9 cellular contexts compared by ENCODE assay signal in the genomic region with DNA sequence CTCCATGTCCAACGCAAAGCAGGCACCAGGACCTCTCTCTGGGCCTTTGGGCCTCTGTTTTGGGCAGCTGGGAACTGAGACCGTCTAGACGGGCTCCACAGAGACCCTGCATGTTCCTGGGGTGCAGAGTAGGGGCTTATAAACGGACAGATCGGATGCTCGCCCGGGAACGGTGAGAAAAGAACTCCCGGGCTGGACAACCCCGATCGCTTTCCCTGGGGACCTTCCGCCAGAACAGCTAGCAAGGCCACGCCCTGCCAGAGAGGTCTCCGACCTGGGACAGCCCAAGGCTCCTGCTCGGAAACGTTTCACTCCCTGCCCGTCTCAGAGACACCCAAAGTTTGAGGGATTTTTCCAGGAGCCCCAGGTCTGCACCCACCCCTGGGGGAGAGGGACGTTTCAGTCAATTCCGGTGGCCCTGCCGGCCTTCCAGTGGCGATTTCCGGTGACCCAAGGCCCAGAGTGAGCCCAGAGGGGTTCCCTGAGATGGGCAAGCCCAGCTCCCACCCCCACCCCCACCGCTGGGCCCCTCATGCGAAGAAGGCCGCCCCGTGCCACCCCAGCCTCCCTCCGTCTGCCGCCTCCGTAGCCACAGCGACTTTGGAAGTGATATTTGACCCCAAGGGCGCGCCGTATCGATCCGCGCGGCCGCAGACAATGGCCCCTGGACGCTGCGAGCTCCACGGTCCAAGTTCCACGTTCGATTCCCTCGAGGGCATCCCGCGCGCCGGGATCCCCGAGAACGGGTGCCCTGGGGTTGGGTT. TPM values are rescaled to one million over a fixed set of nuclear protein-coding genes. Genes with fewer than 3 reads are reported as not detected.
DNase-seq lines count a peak whose midpoint lies in the region; ATAC-seq, FAIRE-seq and TF ChIP-seq lines count a peak whose summit lies in the region.
"Had no signal": no experiment of that assay in that cellular context is flagged by ENCODE, and none has a peak within 500 bp of the region (broad histone marks: within the 10 kb centered on the region; RNA-seq: fewer than 3 reads in every experiment).

No MANE protein-coding gene starts in this region.

- peaks cover 5% of the 10 kb centered on the region for H3K4me1 Mint-ChIP-seq in activated T-cell treated with anti-CD3 and anti-CD28 coated beads, Interleukin-2, amount 50 U/mL, for 4 hours (ENCODE audit: low read depth)
- peaks cover 9% of the 10 kb centered on the region for H3K4me1 Mint-ChIP-seq in activated CD4-positive, alpha-beta memory T cell treated with anti-CD3 and anti-CD28 coated beads for 36 hours (ENCODE audit: low read depth)

- H3K4me1 ChIP-seq in heart left ventricle (peaks cover 6 to 46% (median 28%) of the 10 kb centered on the region in 12 donors), psoas muscle (peaks cover 35% of the 10 kb centered on the region)

- H3K27ac ChIP-seq in heart left ventricle (peak overlapping the region; percentile 64 to 94 (median 87)), psoas muscle (peak overlapping the region; percentile 84)

- H3K9me3 Mint-ChIP-seq in activated T-cell treated with anti-CD3 and anti-CD28 coated beads, Interleukin-2, amount 50 U/mL, for 4 hours = no peaks in the 10 kb centered on the region
- no peaks in the 10 kb centered on the region for H3K9me3 Mint-ChIP-seq in activated CD4-positive, alpha-beta memory T cell treated with anti-CD3 and anti-CD28 coated beads for 36 hours

- H3K27me3 ChIP-seq in heart left ventricle (no peaks in the 10 kb centered on the region), psoas muscle (ENCODE audit: insufficient read depth in 3 of 3, low read length in 2 of 3) (no peaks in the 10 kb centered on the region)

- no peak for DNase-seq in activated T-cell treated with anti-CD3 and anti-CD28 coated beads, Interleukin-2, amount 50 U/mL, for 4 hours
- no peak for DNase-seq in activated T-cell treated with anti-CD3 and anti-CD28 coated beads, Interleukin-2, amount 50 U/mL, for 1 hour
- DNase-seq in activated CD4-positive, alpha-beta memory T cell treated with anti-CD3 and anti-CD28 coated beads for 36 hours = no peak
- peak; percentile 71 to 86 (median 82) for DNase-seq in heart left ventricle
- peak; percentile 69 to 86 for DNase-seq in psoas muscle
- DNase-seq in D721Med (ENCODE audit: insufficient read length, low spot score) = no peak

- CTCF ChIA-PET in activated CD4-positive, alpha-beta memory T cell treated with anti-CD3 and anti-CD28 coated beads for 36 hours (lab: Charles Lee) = interaction anchor here (1.0 to 1.9 kb wide), 4 partner anchors 9 to 23 kb away, joined by 3 to 5 read pairs (median 4); a partner anchor contains a TSS

- intact Hi-C loops in activated CD4-positive, alpha-beta memory T cell treated with anti-CD3 and anti-CD28 coated beads for 36 hours (cut with micrococcal nuclease) = no loop called here
- intact Hi-C loops in heart left ventricle (cut with DNase I) (loop anchor here in 1 of 10 donors (5.0 kb wide), 1 partner anchor 37 kb away; no protein-coding TSS in a partner anchor), psoas muscle (cut with DNase I) (no loop called here)

- no peak for FAIRE-seq in D721Med (lab: Jason Lieb, UNC)
- FAIRE-seq: GM18507 had no signal

- no peak for TF ChIP-seq POLR2A in heart left ventricle (IDR thresholded peaks at IDR 0.05)

- no peaks in the 10 kb centered on the region for H3K9me3 ChIP-seq in heart left ventricle
- no peaks in the 10 kb centered on the region for H3K9me3 ChIP-seq in psoas muscle

- no peak for ATAC-seq in activated T-cell treated with anti-CD3 and anti-CD28 coated beads, Interleukin-2, amount 50 U/mL, for 4 hours
- ATAC-seq in heart left ventricle (peak in 3 of 4 donors; percentile 9 to 43 (median 19)), psoas muscle (peak in 3 of 4 donors; percentile 38 to 67 (median 55)), GM21576 (IDR thresholded peaks at IDR 0.05; ENCODE audit: unreplicated experiment) (no peak), HG03108 (IDR thresholded peaks at IDR 0.05; ENCODE audit: unreplicated experiment) (no peak)

- 4 to 12% (median 7%) methylated on average over 13 to 50 of the region's 50 CpGs for WGBS in heart left ventricle, 4 donors
- WGBS in psoas muscle, 3 donors = 4 to 8% (median 7%) methylated on average over 47 to 50 of the region's 50 CpGs

- H3K4me3 ChIP-seq in heart left ventricle = peak overlapping the region; percentile 62 to 96 (median 88)
- H3K4me3 ChIP-seq in psoas muscle = peak overlapping the region; percentile 85

- POLR2A ChIA-PET in activated CD4-positive, alpha-beta memory T cell treated with anti-CD3 and anti-CD28 coated beads for 36 hours (lab: Charles Lee) = no interaction called here

- TF ChIP-seq CTCF in heart left ventricle (IDR thresholded peaks at IDR 0.05) (no peak), psoas muscle (IDR thresholded peaks at IDR 0.05) (no peak), D721Med (IDR thresholded peaks at IDR 0.05; ENCODE audit: insufficient read depth, missing control alignments) (no peak)

- H3K36me3 Mint-ChIP-seq in activated T-cell treated with anti-CD3 and anti-CD28 coated beads, Interleukin-2, amount 50 U/mL, for 4 hours (ENCODE audit: insufficient read depth) = no peaks in the 10 kb centered on the region
- H3K36me3 Mint-ChIP-seq in activated CD4-positive, alpha-beta memory T cell treated with anti-CD3 and anti-CD28 coated beads for 36 hours = no peaks in the 10 kb centered on the region

- H3K4me3 Mint-ChIP-seq in activated T-cell treated with anti-CD3 and anti-CD28 coated beads, Interleukin-2, amount 50 U/mL, for 4 hours = peak overlapping the region; percentile 70
- H3K4me3 Mint-ChIP-seq in activated CD4-positive, alpha-beta memory T cell treated with anti-CD3 and anti-CD28 coated beads for 36 hours = peak overlapping the region; percentile 52

- peaks cover 0 to 18% (median 0%) of the 10 kb centered on the region in 9 donors for H3K36me3 ChIP-seq in heart left ventricle
- H3K36me3 ChIP-seq in psoas muscle (ENCODE audit: insufficient read depth in 1 of 2, low read depth in 1 of 2) = peaks cover 0 to 11% of the 10 kb centered on the region in 2 donors

- H3K27me3 Mint-ChIP-seq in activated T-cell treated with anti-CD3 and anti-CD28 coated beads, Interleukin-2, amount 50 U/mL, for 4 hours (ENCODE audit: low read depth) = peaks cover 3% of the 10 kb centered on the region
- no peaks in the 10 kb centered on the region for H3K27me3 Mint-ChIP-seq in activated CD4-positive, alpha-beta memory T cell treated with anti-CD3 and anti-CD28 coated beads for 36 hours

- no peak overlapping the region for H3K27ac Mint-ChIP-seq in activated CD4-positive, alpha-beta memory T cell treated with anti-CD3 and anti-CD28 coated beads for 36 hours

RNA-seq across cellular contexts. Expression of a gene that starts 1.7 kb away (rescaled TPM):
- 10 to 100 TPM; 10.1 to 14.4 (median 13.6) TPM for total RNA-seq in activated T-cell treated with anti-CD3 and anti-CD28 coated beads, Interleukin-2, amount 50 U/mL, for 4 hours
- total RNA-seq in activated CD4-positive, alpha-beta memory T cell treated with anti-CD3 and anti-CD28 coated beads for 36 hours = 10 to 100 TPM; 10.2 to 10.4 TPM
- 100 to 1,000 TPM in 2 of 9 donors, 10 to 100 TPM in 7; 34.7 to 117 (median 47.0) TPM for total RNA-seq in heart left ventricle
- polyA plus RNA-seq in heart left ventricle = 10 to 100 TPM; 30.8 to 38.3 TPM
- 10 to 100 TPM; 34.9 to 56.7 (median 41.1) TPM for total RNA-seq in psoas muscle
- 10 to 100 TPM; 21.1 to 51.3 (median 27.9) TPM for polyA plus RNA-seq in psoas muscle

RNA-seq across cellular contexts. Expression of a gene that starts 18.0 kb away (rescaled TPM):
- 1 to 10 TPM; 5.0 to 8.0 (median 5.4) TPM for total RNA-seq in activated T-cell treated with anti-CD3 and anti-CD28 coated beads, Interleukin-2, amount 50 U/mL, for 4 hours
- 10 to 100 TPM; 17.6 to 17.9 TPM for total RNA-seq in activated CD4-positive, alpha-beta memory T cell treated with anti-CD3 and anti-CD28 coated beads for 36 hours
- total RNA-seq in heart left ventricle = 10 to 100 TPM in 6 of 9 donors, 1 to 10 TPM in 3; 8.7 to 27.2 (median 16.8) TPM
- polyA plus RNA-seq in heart left ventricle = 10 to 100 TPM; 15.6 to 35.2 TPM
- total RNA-seq in psoas muscle = 10 to 100 TPM; 15.6 to 20.8 (median 18.5) TPM
- 10 to 100 TPM; 19.6 to 37.1 (median 24.0) TPM for polyA plus RNA-seq in psoas muscle

RNA-seq across cellular contexts. Expression of a gene that starts 20.5 kb away (rescaled TPM):
- total RNA-seq in activated T-cell treated with anti-CD3 and anti-CD28 coated beads, Interleukin-2, amount 50 U/mL, for 4 hours = under 1 TPM in 1 of 3 donors, not detected in 2; 0.19 TPM
- total RNA-seq in activated CD4-positive, alpha-beta memory T cell treated with anti-CD3 and anti-CD28 coated beads for 36 hours = under 1 TPM in 1 of 2 experiments, not detected in 1; 0.24 TPM
- total RNA-seq in heart left ventricle (10 to 100 TPM in 1 of 9 donors, 1 to 10 TPM in 8; 3.7 to 14.6 (median 7.3) TPM), psoas muscle (1 to 10 TPM; 2.6 to 8.6 (median 3.3) TPM)
- polyA plus RNA-seq in heart left ventricle (10 to 100 TPM; 11.1 to 12.4 TPM), psoas muscle (1 to 10 TPM; 3.7 to 5.0 (median 4.0) TPM)

RNA-seq across cellular contexts. Expression of a gene that starts 23.2 kb away (rescaled TPM):
- 100 to 1,000 TPM; 124 to 130 (median 128) TPM for total RNA-seq in activated T-cell treated with anti-CD3 and anti-CD28 coated beads, Interleukin-2, amount 50 U/mL, for 4 hours
- 100 to 1,000 TPM; 110 TPM for total RNA-seq in activated CD4-positive, alpha-beta memory T cell treated with anti-CD3 and anti-CD28 coated beads for 36 hours
- total RNA-seq in heart left ventricle = 10 to 100 TPM; 60.9 to 92.4 (median 75.9) TPM
- polyA plus RNA-seq in heart left ventricle = 10 to 100 TPM; 67.2 to 73.5 TPM
- 10 to 100 TPM; 70.0 to 97.0 (median 88.7) TPM for total RNA-seq in psoas muscle
- 100 to 1,000 TPM in 1 of 3 donors, 10 to 100 TPM in 2; 86.8 to 145 (median 92.9) TPM for polyA plus RNA-seq in psoas muscle

RNA-seq across cellular contexts. Expression of a gene that starts 28.9 kb away (rescaled TPM):
- total RNA-seq in activated T-cell treated with anti-CD3 and anti-CD28 coated beads, Interleukin-2, amount 50 U/mL, for 4 hours = 10 to 100 TPM; 35.9 to 47.3 (median 46.6) TPM
- total RNA-seq in activated CD4-positive, alpha-beta memory T cell treated with anti-CD3 and anti-CD28 coated beads for 36 hours = 10 to 100 TPM; 24.6 to 28.5 TPM
- total RNA-seq in heart left ventricle (10 to 100 TPM; 22.5 to 34.4 (median 25.8) TPM), psoas muscle (10 to 100 TPM; 25.5 to 41.2 (median 30.5) TPM)
- polyA plus RNA-seq in heart left ventricle (10 to 100 TPM; 60.6 to 69.6 TPM), psoas muscle (10 to 100 TPM; 45.3 to 83.0 (median 57.1) TPM)

Comparison
In these comparisons a context has a peak if more than half of its experiments do, and no peak if none do; other contexts are left out.
1. ATAC-seq: peak in heart left ventricle (3 of 4) and psoas muscle (3 of 4); none in activated T-cell treated with anti-CD3 and anti-CD28 coated beads, Interleukin-2, amount 50 U/mL, for 4 hours (0 of 2), GM21576 (single experiment) and HG03108 (single experiment).
2. DNase-seq: peak in heart left ventricle (5 of 5) and psoas muscle (2 of 2); none in activated T-cell treated with anti-CD3 and anti-CD28 coated beads, Interleukin-2, amount 50 U/mL, for 4 hours (single experiment), activated T-cell treated with anti-CD3 and anti-CD28 coated beads, Interleukin-2, amount 50 U/mL, for 1 hour (single experiment), activated CD4-positive, alpha-beta memory T cell treated with anti-CD3 and anti-CD28 coated beads for 36 hours (single experiment) and D721Med (single experiment).